ENCODE assay signal across 29 cellular contexts in genomic region chr18:36074435-36074834, GRCh38.
"Had no signal": no experiment of that assay in that cellular context is flagged by ENCODE, and none has a peak within 500 bp of the region (broad histone marks: within the 10 kb centered on the region; RNA-seq: fewer than 3 reads in every experiment).

No MANE protein-coding gene starts in this region.

- DNase-seq: stimulated activated CD4-positive, alpha-beta T cell treated with anti-CD3 and anti-CD28 coated beads, Interleukin-2, amount 100 ng/mL, for 48 hours; stimulated activated CD4-positive, alpha-beta T cell treated with anti-CD3 and anti-CD28 coated beads, Interleukin-4, amount 100 ng/mL, for 1 hour; stimulated activated CD4-positive, alpha-beta T cell treated with anti-CD3 and anti-CD28 coated beads, Interleukin-4, amount 100 ng/mL, for 24 hours; stimulated activated CD4-positive, alpha-beta T cell treated with anti-CD3 and anti-CD28 coated beads, Interleukin-4, amount 100 ng/mL, for 4 hours; stimulated activated CD8-positive, alpha-beta memory T cell treated with anti-CD3 and anti-CD28 coated beads, Interleukin-4, amount 100 ng/mL, for 48 hours; stimulated activated naive B cell treated with anti-CD40 and anti-IgM and Interleukin-4, amounts not matched to agents 10 μg/mL and 1 μg/mL and 100 μg/mL, for 72 hours; stimulated activated naive CD4-positive, alpha-beta T cell; stimulated activated naive CD4-positive, alpha-beta T cell treated with Interleukin-2 at 50 U/mL for 16 hours; stimulated activated naive CD8-positive, alpha-beta T cell treated with anti-CD3 and anti-CD28 coated beads, Interleukin-15, amount 100 ng/mL, for 72 hours; stimulated activated naive CD8-positive, alpha-beta T cell treated with anti-CD3 and anti-CD28 coated beads, Interleukin-15, Interleukin-2, amounts not matched to agents 100 U/mL and 50 U/mL, for 24 hours; stomach; substantia nigra; testis; thyroid gland; tibial artery; transverse colon; trophoblast cell; upper lobe of left lung; upper lobe of right lung; uterus had no signal

- H3K4me3 Mint-ChIP-seq: stimulated activated effector memory CD8-positive, alpha-beta T cell treated with anti-CD3 and anti-CD28 coated beads, Interleukin-12 subunit alpha, Interleukin-12 subunit beta, amount 100 ng/mL, for 72 hours; stimulated activated memory B cell treated with anti-CD40 and anti-IgM and Interleukin-4, amounts not matched to agents 10 μg/mL and 1 μg/mL and 100 μg/mL, for 72 hours; stimulated activated naive B cell treated with anti-CD40 and anti-IgM and Interleukin-4, amounts not matched to agents 10 μg/mL and 1 μg/mL and 100 μg/mL, for 72 hours; stimulated activated naive CD8-positive, alpha-beta T cell treated with anti-CD3 and anti-CD28 coated beads, Interleukin-15, amount 100 ng/mL, for 72 hours; stimulated activated naive CD8-positive, alpha-beta T cell treated with anti-CD3 and anti-CD28 coated beads, Interleukin-15, Interleukin-2, amounts not matched to agents 100 ng/mL and 50 ng/mL, for 24 hours; type B pancreatic cell had no signal

- H3K9me3 ChIP-seq: stomach, suprapubic skin, testis, thoracic aorta, thyroid gland, tibial artery, transverse colon, upper lobe of left lung, upper lobe of right lung, uterus, vagina had no signal

- H3K27me3 ChIP-seq: testis, thyroid gland, tibial nerve, upper lobe of left lung, upper lobe of right lung, uterus, vagina had no signal

- H3K27me3 Mint-ChIP-seq: stimulated activated naive CD8-positive, alpha-beta T cell treated with anti-CD3 and anti-CD28 coated beads, Interleukin-15, amount 100 ng/mL, for 72 hours; type B pancreatic cell had no signal

- H3K4me1 ChIP-seq: stomach, suprapubic skin, testis, tibial artery, tibial nerve, transverse colon, upper lobe of left lung, upper lobe of right lung, uterus, vagina had no signal

- H3K27ac ChIP-seq: stomach, suprapubic skin, testis, thoracic aorta, thyroid gland, tibial artery, tibial nerve, transverse colon, upper lobe of left lung, upper lobe of right lung, uterus, vagina had no signal

- H3K36me3 ChIP-seq: stomach, suprapubic skin, thoracic aorta, thyroid gland, tibial artery, tibial nerve, transverse colon, upper lobe of left lung, upper lobe of right lung, uterus, vagina had no signal

- ATAC-seq: stimulated activated effector memory CD8-positive, alpha-beta T cell treated with anti-CD3 and anti-CD28 coated beads, Interleukin-12 subunit alpha, Interleukin-12 subunit beta, amount 100 ng/mL, for 72 hours; stimulated activated memory B cell treated with anti-CD40 and anti-IgM and Interleukin-4, amounts not matched to agents 10 μg/mL and 1 μg/mL and 100 μg/mL, for 72 hours; stimulated activated naive B cell treated with anti-CD40 and anti-IgM and Interleukin-4, amounts not matched to agents 10 μg/mL and 1 μg/mL and 100 μg/mL, for 72 hours; stimulated activated naive CD8-positive, alpha-beta T cell treated with anti-CD3 and anti-CD28 coated beads, Interleukin-15, amount 100 ng/mL, for 72 hours; stimulated activated naive CD8-positive, alpha-beta T cell treated with anti-CD3 and anti-CD28 coated beads, Interleukin-15, Interleukin-2, amounts not matched to agents 100 U/mL and 50 U/mL, for 24 hours; upper lobe of right lung had no signal

- H3K4me1 Mint-ChIP-seq: stimulated activated effector memory CD8-positive, alpha-beta T cell treated with anti-CD3 and anti-CD28 coated beads, Interleukin-12 subunit alpha, Interleukin-12 subunit beta, amount 100 ng/mL, for 72 hours; stimulated activated memory B cell treated with anti-CD40 and anti-IgM and Interleukin-4, amounts not matched to agents 10 μg/mL and 1 μg/mL and 100 μg/mL, for 72 hours; stimulated activated naive CD8-positive, alpha-beta T cell treated with anti-CD3 and anti-CD28 coated beads, Interleukin-15, amount 100 ng/mL, for 72 hours had no signal

- H3K36me3 Mint-ChIP-seq: stimulated activated effector memory CD8-positive, alpha-beta T cell treated with anti-CD3 and anti-CD28 coated beads, Interleukin-12 subunit alpha, Interleukin-12 subunit beta, amount 100 ng/mL, for 72 hours; stimulated activated memory B cell treated with anti-CD40 and anti-IgM and Interleukin-4, amounts not matched to agents 10 μg/mL and 1 μg/mL and 100 μg/mL, for 72 hours; stimulated activated naive B cell treated with anti-CD40 and anti-IgM and Interleukin-4, amounts not matched to agents 10 μg/mL and 1 μg/mL and 100 μg/mL, for 72 hours; type B pancreatic cell had no signal

- FAIRE-seq: urothelium cell line had no signal

- H3K27ac Mint-ChIP-seq: stimulated activated effector memory CD8-positive, alpha-beta T cell treated with anti-CD3 and anti-CD28 coated beads, Interleukin-12 subunit alpha, Interleukin-12 subunit beta, amount 100 ng/mL, for 72 hours; stimulated activated memory B cell treated with anti-CD40 and anti-IgM and Interleukin-4, amounts not matched to agents 10 μg/mL and 1 μg/mL and 100 μg/mL, for 72 hours; stimulated activated naive B cell treated with anti-CD40 and anti-IgM and Interleukin-4, amounts not matched to agents 10 μg/mL and 1 μg/mL and 100 μg/mL, for 72 hours; stimulated activated naive CD8-positive, alpha-beta T cell treated with anti-CD3 and anti-CD28 coated beads, Interleukin-15, Interleukin-2, amounts not matched to agents 100 ng/mL and 50 ng/mL, for 24 hours; type B pancreatic cell had no signal

- H3K4me3 ChIP-seq: stomach, suprapubic skin, testis, thoracic aorta, thyroid gland, tibial artery, tibial nerve, transverse colon, upper lobe of left lung, upper lobe of right lung, uterus, vagina had no signal
